ENCODE assay signal across 8 cellular contexts in the genomic region with DNA sequence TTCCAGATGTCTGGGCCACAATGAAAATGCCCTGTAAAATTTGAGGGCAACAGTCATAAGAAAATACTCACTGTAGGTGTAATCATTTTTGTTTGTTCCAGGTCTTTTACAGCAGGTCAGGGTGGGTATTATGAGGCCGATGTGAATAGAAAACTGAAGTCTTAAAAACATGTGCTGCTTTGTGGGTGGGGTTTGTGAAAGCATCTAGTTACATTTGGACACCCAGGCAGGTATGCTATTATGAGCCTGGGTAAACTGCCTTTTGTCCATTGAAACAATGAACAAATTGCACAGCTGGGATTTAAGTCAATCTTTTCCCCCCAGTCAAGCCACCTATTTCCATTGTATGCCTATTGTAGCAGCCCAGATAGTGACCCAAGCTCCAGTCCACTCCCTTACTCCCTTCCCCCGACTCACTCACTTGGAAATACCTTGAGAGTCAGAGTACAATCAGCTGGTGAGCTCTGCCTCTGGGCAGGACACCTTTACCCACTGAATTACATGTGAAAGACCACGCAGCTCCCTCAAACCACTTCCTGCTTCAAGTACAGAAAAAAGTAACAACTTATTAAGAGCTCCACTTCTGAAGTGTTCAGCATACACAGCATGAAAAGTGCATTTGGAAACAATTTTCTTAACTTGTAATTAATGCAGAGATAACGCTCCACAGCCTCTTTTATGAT. TPM values are rescaled to one million over a fixed set of nuclear protein-coding genes. Genes with fewer than 3 reads are reported as not detected.
DNase-seq lines count a peak whose midpoint lies in the region; ATAC-seq, FAIRE-seq and TF ChIP-seq lines count a peak whose summit lies in the region.

No MANE protein-coding gene starts in this region.

- POLR2A ChIA-PET in naive thymus-derived CD8-positive, alpha-beta T cell (lab: Charles Lee), result no interaction called here

- no peak for TF ChIP-seq CTCF in D721Med (IDR thresholded peaks at IDR 0.05; ENCODE audit: insufficient read depth, missing control alignments)

- FAIRE-seq in D721Med (lab: Jason Lieb, UNC), result no peak
- no peak for FAIRE-seq in HTR-8/SVneo (lab: Jason Lieb, UNC)

- peaks cover 0 to 4% (median 2%) of the 10 kb centered on the region in 4 donors for H3K4me1 Mint-ChIP-seq in naive thymus-derived CD8-positive, alpha-beta T cell

- H3K36me3 Mint-ChIP-seq in naive thymus-derived CD8-positive, alpha-beta T cell, result no peaks in the 10 kb centered on the region

- DNase-seq in DMS53 (lab: John Stamatoyannopoulos, UW), result peak; percentile 81
- peak; percentile 65 for DNase-seq in activated CD8-positive, alpha-beta memory T cell treated with anti-CD3 and anti-CD28 coated beads, Interleukin-2, amount 50 U/mL, for 48 hours
- peak in 7 of 10 donors; percentile 5 to 67 (median 36) for DNase-seq in naive thymus-derived CD8-positive, alpha-beta T cell
- DNase-seq in D721Med (ENCODE audit: insufficient read length, low spot score), result no peak
- no peak for DNase-seq in HTR-8/SVneo (ENCODE audit: insufficient read length, low spot score)
- no peak for DNase-seq in posterior vena cava (ENCODE audit: low spot score)

- H3K9me3 Mint-ChIP-seq in naive thymus-derived CD8-positive, alpha-beta T cell, result no peaks in the 10 kb centered on the region

- intact Hi-C loops in posterior vena cava (cut with DNase I), result no loop called here

- no peak overlapping the region for H3K4me3 Mint-ChIP-seq in naive thymus-derived CD8-positive, alpha-beta T cell

- H3K27ac Mint-ChIP-seq in naive thymus-derived CD8-positive, alpha-beta T cell, result no peak overlapping the region

- peaks cover 1 to 21% (median 3%) of the 10 kb centered on the region in 5 donors for H3K27me3 Mint-ChIP-seq in naive thymus-derived CD8-positive, alpha-beta T cell

- peak; percentile 55 for ATAC-seq in GM19025 (IDR thresholded peaks at IDR 0.05; ENCODE audit: low read depth, unreplicated experiment)
- peak; percentile 65 for ATAC-seq in HG03095 (IDR thresholded peaks at IDR 0.05; ENCODE audit: unreplicated experiment)
- peak; percentile 76 to 89 for ATAC-seq in naive thymus-derived CD8-positive, alpha-beta T cell

RNA-seq across cellular contexts. Expression of a gene that starts 1.8 kb away (rescaled TPM):
- under 1 TPM; 0.05 to 0.16 TPM for total RNA-seq in naive thymus-derived CD8-positive, alpha-beta T cell
- polyA plus RNA-seq in naive thymus-derived CD8-positive, alpha-beta T cell, result not detected
- 100 to 1,000 TPM; 267 to 391 TPM for total RNA-seq in posterior vena cava

Comparison
In these comparisons a context has a peak if more than half of its experiments do, and no peak if none do; other contexts are left out.
1. DNase-seq: peak in DMS53 (single experiment), activated CD8-positive, alpha-beta memory T cell treated with anti-CD3 and anti-CD28 coated beads, Interleukin-2, amount 50 U/mL, for 48 hours (single experiment) and naive thymus-derived CD8-positive, alpha-beta T cell (7 of 10); none in D721Med (single experiment), HTR-8/SVneo (single experiment) and posterior vena cava (single experiment).
2. RNA of a gene that starts 1.8 kb away (total RNA-seq): 267 to 391 TPM in posterior vena cava; 0.05 to 0.16 TPM in naive thymus-derived CD8-positive, alpha-beta T cell; every median in the first group is over 100 times any median in the second.
3. Peak in every context shown above with its lines, with median percentiles within 50 percentile points of each other: ATAC-seq.